ENCODE assay signal across 11 cellular contexts in genomic region chr16:4345439-4346204, GRCh38. TPM values are rescaled to one million over a fixed set of nuclear protein-coding genes. Genes with fewer than 3 reads are reported as not detected.
DNase-seq lines count a peak whose midpoint lies in the region; ATAC-seq and TF ChIP-seq lines count a peak whose summit lies in the region.
"Had no signal": no experiment of that assay in that cellular context is flagged by ENCODE, and none has a peak within 500 bp of the region (broad histone marks: within the 10 kb centered on the region; RNA-seq: fewer than 3 reads in every experiment).

No MANE protein-coding gene starts in this region.

- H3K4me3 Mint-ChIP-seq in CD4-positive, alpha-beta memory T cell: no peak overlapping the region
- H3K4me3 Mint-ChIP-seq in activated naive CD8-positive, alpha-beta T cell treated with anti-CD3 and anti-CD28 coated beads for 36 hours: no peak overlapping the region
- H3K4me3 Mint-ChIP-seq in naive thymus-derived CD4-positive, alpha-beta T cell: peak overlapping the region in 1 of 10 donors; percentile 56
- no peak overlapping the region for H3K4me3 Mint-ChIP-seq in HFFc6

- no peaks in the 10 kb centered on the region for H3K27me3 ChIP-seq in CD4-positive, alpha-beta memory T cell (ENCODE audit: insufficient read depth, low read length)
- no peaks in the 10 kb centered on the region for H3K27me3 ChIP-seq in naive thymus-derived CD4-positive, alpha-beta T cell (ENCODE audit: control insufficient read depth in 2 of 2, insufficient read depth in 2 of 2, low read length in 2 of 2)

- no peak for TF ChIP-seq CTCF in HFFc6 (IDR thresholded peaks at IDR 0.05)

- peak; percentile 50 for ATAC-seq in naive thymus-derived CD4-positive, alpha-beta T cell
- ATAC-seq in HG02970 (IDR thresholded peaks at IDR 0.05; ENCODE audit: low FRiP score, unreplicated experiment): no peak

- no peaks in the 10 kb centered on the region for H3K9me3 ChIP-seq in CD4-positive, alpha-beta memory T cell (ENCODE audit: control insufficient read depth in 1 of 2, low read length in 2 of 2)
- no peaks in the 10 kb centered on the region for H3K9me3 ChIP-seq in naive thymus-derived CD4-positive, alpha-beta T cell (ENCODE audit: control insufficient read depth in 2 of 3, low read length in 3 of 3)

- H3K36me3 Mint-ChIP-seq in CD4-positive, alpha-beta memory T cell: peaks cover 3 to 16% of the 10 kb centered on the region in 2 donors
- peaks cover 13% of the 10 kb centered on the region for H3K36me3 Mint-ChIP-seq in activated naive CD8-positive, alpha-beta T cell treated with anti-CD3 and anti-CD28 coated beads for 36 hours
- H3K36me3 Mint-ChIP-seq in naive thymus-derived CD4-positive, alpha-beta T cell: peaks cover 0 to under 1% (median 0%) of the 10 kb centered on the region in 5 donors
- H3K36me3 Mint-ChIP-seq in HFFc6 (ENCODE audit: low read depth): no peaks in the 10 kb centered on the region; the same call in 1 of the 2 replicates
- H3K36me3 Mint-ChIP-seq: naive B cell had no signal

- no peak for DNase-seq in CD4-positive, alpha-beta memory T cell
- DNase-seq in MV-4-11 (lab: John Stamatoyannopoulos, UW): peak; percentile 44
- no peak for DNase-seq in activated naive CD8-positive, alpha-beta T cell treated with anti-CD3 and anti-CD28 coated beads for 36 hours
- no peak for DNase-seq in naive thymus-derived CD4-positive, alpha-beta T cell
- no peak for DNase-seq in HFFc6
- DNase-seq in activated CD8-positive, alpha-beta memory T cell treated with anti-CD3 and anti-CD28 coated beads for 24 hours: no peak
- DNase-seq in superior temporal gyrus (ENCODE audit: extremely low spot score): no peak
- DNase-seq: activated naive CD4-positive, alpha-beta T cell treated with anti-CD3 and anti-CD28 coated beads, Interleukin-2, amount 50 U/mL, for 16 hours; naive B cell had no signal

- peak overlapping the region in 4 of 7 donors; percentile 12 to 69 (median 57) for H3K27ac Mint-ChIP-seq in CD4-positive, alpha-beta memory T cell
- H3K27ac Mint-ChIP-seq in activated naive CD8-positive, alpha-beta T cell treated with anti-CD3 and anti-CD28 coated beads for 36 hours: peak overlapping the region; percentile 29
- H3K27ac Mint-ChIP-seq in naive thymus-derived CD4-positive, alpha-beta T cell: peak overlapping the region in 5 of 9 donors; percentile 11 to 68 (median 56)
- H3K27ac Mint-ChIP-seq in HFFc6: no peak overlapping the region

- H3K27ac ChIP-seq in CD4-positive, alpha-beta memory T cell (ENCODE audit: low read depth, low read length): no peak overlapping the region
- H3K27ac ChIP-seq in naive thymus-derived CD4-positive, alpha-beta T cell (ENCODE audit: low read depth, low read length): peak overlapping the region; percentile 13

- intact Hi-C loops in CD4-positive, alpha-beta memory T cell (cut with micrococcal nuclease): no loop called here
- intact Hi-C loops in naive thymus-derived CD4-positive, alpha-beta T cell (cut with micrococcal nuclease): no loop called here

- peaks cover 9 to 37% (median 25%) of the 10 kb centered on the region in 4 donors for H3K4me1 Mint-ChIP-seq in CD4-positive, alpha-beta memory T cell
- H3K4me1 Mint-ChIP-seq in activated naive CD8-positive, alpha-beta T cell treated with anti-CD3 and anti-CD28 coated beads for 36 hours: peaks cover 20% of the 10 kb centered on the region
- H3K4me1 Mint-ChIP-seq in naive thymus-derived CD4-positive, alpha-beta T cell: peaks cover 4 to 50% (median 29%) of the 10 kb centered on the region in 7 donors
- peaks cover 9% of the 10 kb centered on the region for H3K4me1 Mint-ChIP-seq in HFFc6 (ENCODE audit: low read depth)

- H3K27me3 Mint-ChIP-seq in CD4-positive, alpha-beta memory T cell: no peaks in the 10 kb centered on the region
- H3K27me3 Mint-ChIP-seq in activated naive CD8-positive, alpha-beta T cell treated with anti-CD3 and anti-CD28 coated beads for 36 hours: no peaks in the 10 kb centered on the region
- H3K27me3 Mint-ChIP-seq in naive thymus-derived CD4-positive, alpha-beta T cell: no peaks in the 10 kb centered on the region
- peaks cover 7% of the 10 kb centered on the region; the same call in 1 of the 2 replicates for H3K27me3 Mint-ChIP-seq in HFFc6 (ENCODE audit: insufficient read depth)
- H3K27me3 Mint-ChIP-seq: naive B cell had no signal

- peaks cover 0 to 3% (median 0%) of the 10 kb centered on the region in 8 donors for H3K9me3 Mint-ChIP-seq in CD4-positive, alpha-beta memory T cell
- no peaks in the 10 kb centered on the region for H3K9me3 Mint-ChIP-seq in activated naive CD8-positive, alpha-beta T cell treated with anti-CD3 and anti-CD28 coated beads for 36 hours
- H3K9me3 Mint-ChIP-seq in naive thymus-derived CD4-positive, alpha-beta T cell: peaks cover 0 to 2% (median 0%) of the 10 kb centered on the region in 11 donors
- H3K9me3 Mint-ChIP-seq in HFFc6: no peaks in the 10 kb centered on the region

- H3K4me1 ChIP-seq in CD4-positive, alpha-beta memory T cell (ENCODE audit: insufficient read depth, low read length): peaks cover 17% of the 10 kb centered on the region
- H3K4me1 ChIP-seq in naive thymus-derived CD4-positive, alpha-beta T cell (ENCODE audit: control insufficient read depth in 2 of 2, insufficient read depth in 2 of 2, low read length in 2 of 2): peaks cover 5 to 7% of the 10 kb centered on the region in 2 donors

- POLR2A ChIA-PET in CD4-positive, alpha-beta memory T cell (lab: Charles Lee; ENCODE audit: partially characterized antibody): no interaction called here
- POLR2A ChIA-PET in naive thymus-derived CD4-positive, alpha-beta T cell (lab: Charles Lee): no interaction called here

- no peak overlapping the region for H3K4me3 ChIP-seq in CD4-positive, alpha-beta memory T cell (ENCODE audit: low read length in 2 of 2)
- no peak overlapping the region for H3K4me3 ChIP-seq in naive thymus-derived CD4-positive, alpha-beta T cell (ENCODE audit: low read length)

- CTCF ChIA-PET in CD4-positive, alpha-beta memory T cell (lab: Charles Lee; ENCODE audit: partially characterized antibody): interaction anchor here (1.0 to 1.6 kb wide), 3 partner anchors 14 to 57 kb away, joined by 3 to 5 read pairs (median 4); no protein-coding TSS in a partner anchor
- CTCF ChIA-PET in naive thymus-derived CD4-positive, alpha-beta T cell (lab: Charles Lee): no interaction called here

- H3K36me3 ChIP-seq in CD4-positive, alpha-beta memory T cell (ENCODE audit: insufficient read depth, low read length): no peaks in the 10 kb centered on the region
- peaks cover 0 to 19% (median 0%) of the 10 kb centered on the region in 3 experiments for H3K36me3 ChIP-seq in naive thymus-derived CD4-positive, alpha-beta T cell (ENCODE audit: control insufficient read depth in 2 of 3, insufficient read depth in 3 of 3, low read length in 3 of 3)

RNA-seq across cellular contexts. Expression of gene PAM16, which starts 5.5 kb away (rescaled TPM):
- 10 to 100 TPM; 38.6 to 54.8 TPM for total RNA-seq in CD4-positive, alpha-beta memory T cell
- 10 to 100 TPM; 34.6 to 34.8 TPM for polyA plus RNA-seq in CD4-positive, alpha-beta memory T cell
- 10 to 100 TPM; 73.0 to 73.9 TPM for total RNA-seq in activated naive CD8-positive, alpha-beta T cell treated with anti-CD3 and anti-CD28 coated beads for 36 hours
- 10 to 100 TPM; 34.1 to 46.2 (median 45.0) TPM for total RNA-seq in naive thymus-derived CD4-positive, alpha-beta T cell
- 10 to 100 TPM; 34.6 to 45.8 TPM for polyA plus RNA-seq in naive thymus-derived CD4-positive, alpha-beta T cell
- 10 to 100 TPM; 44.9 to 50.8 (median 46.1) TPM for total RNA-seq in HFFc6 (2021; fragmentation: NEBNext Ultra II Directional; extraction: Animal tissue kit (Norgen Biotek cat#: 25700))

RNA-seq across cellular contexts. Expression of gene VASN, which starts 26.0 kb away (rescaled TPM):
- under 1 TPM; 0.11 to 0.29 TPM for total RNA-seq in CD4-positive, alpha-beta memory T cell
- polyA plus RNA-seq in CD4-positive, alpha-beta memory T cell: under 1 TPM in 1 of 2 donors, not detected in 1; 0.16 TPM
- total RNA-seq in activated naive CD8-positive, alpha-beta T cell treated with anti-CD3 and anti-CD28 coated beads for 36 hours: under 1 TPM in 1 of 2 experiments, not detected in 1; 0.08 TPM
- 1 to 10 TPM in 1 of 5 experiments, under 1 TPM in 3, not detected in 1; 0.24 to 1.3 (median 0.45) TPM for total RNA-seq in naive thymus-derived CD4-positive, alpha-beta T cell
- under 1 TPM; 0.13 to 0.18 TPM for polyA plus RNA-seq in naive thymus-derived CD4-positive, alpha-beta T cell
- 100 to 1,000 TPM in 4 of 6 experiments, 10 to 100 TPM in 2; 92.0 to 131 (median 103) TPM for total RNA-seq in HFFc6 (2021; fragmentation: NEBNext Ultra II Directional; extraction: Animal tissue kit (Norgen Biotek cat#: 25700))
- total RNA-seq: OCI-LY7 had no signal

RNA-seq across cellular contexts. Expression of gene GLIS2, which starts 29.8 kb away (rescaled TPM):
- total RNA-seq in CD4-positive, alpha-beta memory T cell: under 1 TPM in 1 of 2 experiments, not detected in 1; 0.08 TPM
- polyA plus RNA-seq in CD4-positive, alpha-beta memory T cell: not detected
- under 1 TPM; 0.08 to 0.16 TPM for total RNA-seq in activated naive CD8-positive, alpha-beta T cell treated with anti-CD3 and anti-CD28 coated beads for 36 hours
- under 1 TPM in 1 of 5 experiments, not detected in 4; 0.53 TPM for total RNA-seq in naive thymus-derived CD4-positive, alpha-beta T cell
- not detected for polyA plus RNA-seq in naive thymus-derived CD4-positive, alpha-beta T cell
- 10 to 100 TPM; 21.9 to 26.0 (median 23.5) TPM for total RNA-seq in HFFc6 (2021; fragmentation: NEBNext Ultra II Directional; extraction: Animal tissue kit (Norgen Biotek cat#: 25700))

Comparison
In these comparisons a context has a peak if more than half of its experiments do, and no peak if none do; other contexts are left out.
1. RNA of gene VASN, which starts 26.0 kb away (total RNA-seq): 92.0 to 131 TPM in HFFc6; 0.11 to 0.29 TPM in CD4-positive, alpha-beta memory T cell, 0.24 to 1.3 TPM in naive thymus-derived CD4-positive, alpha-beta T cell and 0.08 TPM in activated naive CD8-positive, alpha-beta T cell treated with anti-CD3 and anti-CD28 coated beads for 36 hours; every median in the first group is over 10 times any median in the second.
2. RNA of gene GLIS2, which starts 29.8 kb away (total RNA-seq): 21.9 to 26.0 TPM in HFFc6; 0.08 to 0.16 TPM in activated naive CD8-positive, alpha-beta T cell treated with anti-CD3 and anti-CD28 coated beads for 36 hours, 0.08 TPM in CD4-positive, alpha-beta memory T cell and 0.53 TPM in naive thymus-derived CD4-positive, alpha-beta T cell; every median in the first group is over 10 times any median in the second.